Comparison of ENCODE assay signal across 1 cellular context in the genomic region with DNA sequence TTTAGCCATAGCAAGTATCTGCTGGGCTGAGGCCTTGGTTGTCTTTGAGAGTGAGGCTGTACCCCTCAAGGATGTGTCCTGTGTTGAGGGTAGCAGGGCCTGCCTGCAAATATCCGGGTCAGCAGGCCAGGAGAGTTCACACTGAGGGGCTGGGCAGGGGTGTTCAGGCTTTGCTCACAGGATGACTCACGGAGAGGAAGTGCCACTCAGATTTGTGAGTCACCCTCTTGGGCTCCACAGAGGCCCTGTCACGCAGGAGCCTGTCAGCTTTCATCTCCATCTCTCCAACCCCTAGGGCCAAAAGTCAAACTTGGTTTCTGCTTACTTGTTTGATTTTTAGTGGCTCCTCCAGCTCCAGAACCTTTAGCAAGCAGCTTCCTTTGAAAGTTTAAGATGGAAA.
TF ChIP-seq lines count a peak whose summit lies in the region.

No MANE protein-coding gene starts in this region.

TF ChIP-seq in SK-N-SH, 30 proteins besides CTCF, POLR2A, EP300 and RAD21 (continued from another document):
- TF ChIP-seq, protein P1, sequence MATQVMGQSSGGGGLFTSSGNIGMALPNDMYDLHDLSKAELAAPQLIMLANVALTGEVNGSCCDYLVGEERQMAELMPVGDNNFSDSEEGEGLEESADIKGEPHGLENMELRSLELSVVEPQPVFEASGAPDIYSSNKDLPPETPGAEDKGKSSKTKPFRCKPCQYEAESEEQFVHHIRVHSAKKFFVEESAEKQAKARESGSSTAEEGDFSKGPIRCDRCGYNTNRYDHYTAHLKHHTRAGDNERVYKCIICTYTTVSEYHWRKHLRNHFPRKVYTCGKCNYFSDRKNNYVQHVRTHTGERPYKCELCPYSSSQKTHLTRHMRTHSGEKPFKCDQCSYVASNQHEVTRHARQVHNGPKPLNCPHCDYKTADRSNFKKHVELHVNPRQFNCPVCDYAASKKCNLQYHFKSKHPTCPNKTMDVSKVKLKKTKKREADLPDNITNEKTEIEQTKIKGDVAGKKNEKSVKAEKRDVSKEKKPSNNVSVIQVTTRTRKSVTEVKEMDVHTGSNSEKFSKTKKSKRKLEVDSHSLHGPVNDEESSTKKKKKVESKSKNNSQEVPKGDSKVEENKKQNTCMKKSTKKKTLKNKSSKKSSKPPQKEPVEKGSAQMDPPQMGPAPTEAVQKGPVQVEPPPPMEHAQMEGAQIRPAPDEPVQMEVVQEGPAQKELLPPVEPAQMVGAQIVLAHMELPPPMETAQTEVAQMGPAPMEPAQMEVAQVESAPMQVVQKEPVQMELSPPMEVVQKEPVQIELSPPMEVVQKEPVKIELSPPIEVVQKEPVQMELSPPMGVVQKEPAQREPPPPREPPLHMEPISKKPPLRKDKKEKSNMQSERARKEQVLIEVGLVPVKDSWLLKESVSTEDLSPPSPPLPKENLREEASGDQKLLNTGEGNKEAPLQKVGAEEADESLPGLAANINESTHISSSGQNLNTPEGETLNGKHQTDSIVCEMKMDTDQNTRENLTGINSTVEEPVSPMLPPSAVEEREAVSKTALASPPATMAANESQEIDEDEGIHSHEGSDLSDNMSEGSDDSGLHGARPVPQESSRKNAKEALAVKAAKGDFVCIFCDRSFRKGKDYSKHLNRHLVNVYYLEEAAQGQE (IDR thresholded peaks at IDR 0.05; ENCODE audit: low read depth, low read length): peak; percentile 68
- TF ChIP-seq TEAD4 (IDR thresholded peaks at IDR 0.05; ENCODE audit: borderline replicate concordance, insufficient read depth): peak; percentile 86
- peak; percentile 43; the same call in 1 of the 2 replicates for TF ChIP-seq MEF2A (IDR thresholded peaks at IDR 0.05; ENCODE audit: borderline replicate concordance, low read depth)
- no peak for TF ChIP-seq FOXM1 (IDR thresholded peaks at IDR 0.05; ENCODE audit: low read depth)
- no peak for TF ChIP-seq SMC3 (IDR thresholded peaks at IDR 0.05; ENCODE audit: low read depth, low read length)
- 0 out of 2 replicates have a peak, but pooled peaks have one; percentile 32 for TF ChIP-seq ELF1 (IDR thresholded peaks at IDR 0.05)
- TF ChIP-seq SIN3A (IDR thresholded peaks at IDR 0.05; ENCODE audit: borderline replicate concordance, low read depth, low read length): 0 out of 2 replicates have a peak, but pooled peaks have one; percentile 69
- TF ChIP-seq, protein P2, sequence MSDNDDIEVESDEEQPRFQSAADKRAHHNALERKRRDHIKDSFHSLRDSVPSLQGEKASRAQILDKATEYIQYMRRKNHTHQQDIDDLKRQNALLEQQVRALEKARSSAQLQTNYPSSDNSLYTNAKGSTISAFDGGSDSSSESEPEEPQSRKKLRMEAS (IDR thresholded peaks at IDR 0.05; ENCODE audit: low read depth): peak; percentile 72
- TF ChIP-seq POLR2AphosphoS5 (IDR thresholded peaks at IDR 0.05; ENCODE audit: low read depth, low read length): peak; percentile 56; the same call in 1 of the 2 replicates
- TF ChIP-seq RXRA (IDR thresholded peaks at IDR 0.05; ENCODE audit: borderline replicate concordance, low read depth): peak; percentile 99
- TF ChIP-seq, protein P3, sequence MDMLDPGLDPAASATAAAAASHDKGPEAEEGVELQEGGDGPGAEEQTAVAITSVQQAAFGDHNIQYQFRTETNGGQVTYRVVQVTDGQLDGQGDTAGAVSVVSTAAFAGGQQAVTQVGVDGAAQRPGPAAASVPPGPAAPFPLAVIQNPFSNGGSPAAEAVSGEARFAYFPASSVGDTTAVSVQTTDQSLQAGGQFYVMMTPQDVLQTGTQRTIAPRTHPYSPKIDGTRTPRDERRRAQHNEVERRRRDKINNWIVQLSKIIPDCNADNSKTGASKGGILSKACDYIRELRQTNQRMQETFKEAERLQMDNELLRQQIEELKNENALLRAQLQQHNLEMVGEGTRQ (IDR thresholded peaks at IDR 0.05; ENCODE audit: borderline replicate concordance, low read depth, low read length): no peak
- peak; percentile 36; the same call in 1 of the 2 replicates for TF ChIP-seq GABPA (IDR thresholded peaks at IDR 0.05; ENCODE audit: low read depth)
- TF ChIP-seq RFX5 (IDR thresholded peaks at IDR 0.05; ENCODE audit: low read length): no peak
- TF ChIP-seq GATA2 (CRISPR knock-in tag; IDR thresholded peaks at IDR 0.05): no peak
- no peak for TF ChIP-seq CHD2 (IDR thresholded peaks at IDR 0.05; ENCODE audit: low read length, partially characterized antibody)
- TF ChIP-seq NRF1 (IDR thresholded peaks at IDR 0.05; ENCODE audit: low read depth, low read length): no peak
- TF ChIP-seq EZH2phosphoT487 (IDR thresholded peaks at IDR 0.05; ENCODE audit: borderline replicate concordance, low read depth): no peak
- TF ChIP-seq, protein P4, sequence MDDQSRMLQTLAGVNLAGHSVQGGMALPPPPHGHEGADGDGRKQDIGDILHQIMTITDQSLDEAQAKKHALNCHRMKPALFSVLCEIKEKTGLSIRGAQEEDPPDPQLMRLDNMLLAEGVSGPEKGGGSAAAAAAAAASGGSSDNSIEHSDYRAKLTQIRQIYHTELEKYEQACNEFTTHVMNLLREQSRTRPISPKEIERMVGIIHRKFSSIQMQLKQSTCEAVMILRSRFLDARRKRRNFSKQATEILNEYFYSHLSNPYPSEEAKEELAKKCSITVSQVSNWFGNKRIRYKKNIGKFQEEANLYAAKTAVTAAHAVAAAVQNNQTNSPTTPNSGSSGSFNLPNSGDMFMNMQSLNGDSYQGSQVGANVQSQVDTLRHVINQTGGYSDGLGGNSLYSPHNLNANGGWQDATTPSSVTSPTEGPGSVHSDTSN (IDR thresholded peaks at IDR 0.05): peak; percentile 99
- peak; percentile 95 for TF ChIP-seq TCF12 (IDR thresholded peaks at IDR 0.05)
- TF ChIP-seq RCOR1 (IDR thresholded peaks at IDR 0.05; ENCODE audit: low read length): no peak
TF ChIP-seq in SK-N-SH: peak in this region for 17.
